16 cellular contexts compared by ENCODE assay signal in the genomic region with DNA sequence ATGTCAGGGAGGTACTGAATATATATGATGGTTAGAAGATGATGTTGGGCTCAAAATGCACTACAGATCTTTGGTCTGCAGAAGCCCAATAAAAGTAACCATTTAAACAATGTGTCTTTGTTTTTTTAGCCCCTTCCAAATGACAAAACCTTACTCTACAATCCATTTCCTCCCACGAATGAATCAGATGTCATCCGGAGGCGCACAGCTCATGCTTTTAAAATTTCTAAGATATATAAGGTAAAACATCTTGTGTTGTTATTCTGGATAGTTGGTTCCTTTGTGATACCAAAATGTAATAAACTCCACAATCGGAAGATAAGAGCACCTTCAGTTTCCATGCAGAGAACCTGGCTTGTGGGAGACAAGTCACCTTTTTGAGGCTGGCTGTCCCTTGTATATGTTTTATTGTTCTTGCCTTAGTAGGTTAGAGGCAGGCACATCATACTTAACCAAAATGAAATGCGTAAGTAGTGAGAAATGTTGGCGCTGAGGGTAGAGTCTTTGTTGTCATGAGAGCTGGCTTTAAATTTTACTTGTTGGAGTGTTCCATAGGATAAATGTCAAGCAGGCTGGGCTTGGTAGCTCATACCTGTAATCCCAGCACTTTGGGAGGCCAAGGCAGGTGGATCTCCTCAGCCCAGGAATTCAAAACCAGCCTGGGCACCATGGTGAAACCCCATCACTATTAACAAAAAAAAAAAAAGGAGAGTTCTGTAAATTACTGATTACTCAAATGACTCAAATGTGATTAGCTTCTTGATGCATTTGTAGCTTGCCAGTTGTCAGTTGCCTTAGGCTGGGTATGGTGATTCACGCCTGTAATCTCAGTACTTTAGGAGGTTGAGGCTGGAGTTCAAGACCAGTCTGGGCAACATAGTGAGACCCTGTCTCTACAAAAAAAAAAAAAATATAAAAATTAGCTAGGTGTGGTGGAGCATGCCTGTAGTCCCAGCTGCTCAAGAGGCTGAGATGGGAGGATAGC. TPM values are rescaled to one million over a fixed set of nuclear protein-coding genes. Genes with fewer than 3 reads are reported as not detected.
DNase-seq lines count a peak whose midpoint lies in the region; ATAC-seq and TF ChIP-seq lines count a peak whose summit lies in the region.
"Had no signal": no experiment of that assay in that cellular context is flagged by ENCODE, and none has a peak within 500 bp of the region (broad histone marks: within the 10 kb centered on the region; RNA-seq: fewer than 3 reads in every experiment).

No MANE protein-coding gene starts in this region.

- peaks cover 41% of the 10 kb centered on the region for H3K36me3 Mint-ChIP-seq in activated naive CD4-positive, alpha-beta T cell treated with anti-CD3 and anti-CD28 coated beads, Interleukin-2, amount 10 ng/mL, durations not matched to agents 7 days and 5 days
- peaks cover 55% of the 10 kb centered on the region for H3K36me3 Mint-ChIP-seq in T-helper 2 cell treated with Interferon-gamma antibody and Interleukin-4, amounts not matched to agents 5 μg/mL and 100 μg/mL, for 36 hours (ENCODE audit: low read depth)

- no peak for ATAC-seq in stimulated activated naive CD8-positive, alpha-beta T cell treated with anti-CD3 and anti-CD28 coated beads, Interleukin-15, amount 100 ng/mL, for 72 hours
- ATAC-seq in HG03354 (IDR thresholded peaks at IDR 0.05; ENCODE audit: poor library complexity, severe bottlenecking, unreplicated experiment) (no peak), gastrocnemius medialis (no peak)
- ATAC-seq: left lobe of liver, WTC11 had no signal

- H3K9me3 Mint-ChIP-seq in activated naive CD4-positive, alpha-beta T cell treated with anti-CD3 and anti-CD28 coated beads, Interleukin-2, amount 10 ng/mL, durations not matched to agents 7 days and 5 days, result no peaks in the 10 kb centered on the region
- H3K9me3 Mint-ChIP-seq in T-helper 2 cell treated with Interferon-gamma antibody and Interleukin-4, amounts not matched to agents 5 μg/mL and 100 μg/mL, for 36 hours, result no peaks in the 10 kb centered on the region
- H3K9me3 Mint-ChIP-seq in stimulated activated naive CD8-positive, alpha-beta T cell treated with anti-CD3 and anti-CD28 coated beads, Interleukin-15, amount 100 ng/mL, for 72 hours, result no peaks in the 10 kb centered on the region
- H3K9me3 Mint-ChIP-seq: WTC11 had no signal

- H3K27me3 ChIP-seq in BE2C, result no peaks in the 10 kb centered on the region
- no peaks in the 10 kb centered on the region for H3K27me3 ChIP-seq in gastrocnemius medialis

- TF ChIP-seq CTCF in epithelial cell of esophagus (IDR thresholded peaks at IDR 0.05; ENCODE audit: insufficient read depth, low read depth, low read length, missing control alignments) (no peak), BE2C (IDR thresholded peaks at IDR 0.05; ENCODE audit: low read depth, low read length) (no peak), gastrocnemius medialis (IDR thresholded peaks at IDR 0.05 in 4 of 5, conservative IDR thresholded peaks at IDR 0.05 in 1 of 5) (no peak)

- H3K36me3 ChIP-seq in BE2C, result peaks cover 66% of the 10 kb centered on the region
- peaks cover 0 to 74% of the 10 kb centered on the region in 2 donors for H3K36me3 ChIP-seq in gastrocnemius medialis

- CTCF ChIA-PET in activated naive CD4-positive, alpha-beta T cell treated with anti-CD3 and anti-CD28 coated beads, Interleukin-2, amount 10 ng/mL, durations not matched to agents 7 days and 5 days (lab: Charles Lee), result interaction anchor here (0.6 to 3.2 kb wide), 8 partner anchors 11 to 119 kb away, joined by 3 to 19 read pairs (median 4); no protein-coding TSS in a partner anchor

- TF ChIP-seq POLR2A in gastrocnemius medialis (IDR thresholded peaks at IDR 0.05), result no peak

- H3K27ac ChIP-seq in gastrocnemius medialis, result no peak overlapping the region

- peaks cover 27% of the 10 kb centered on the region for H3K4me1 Mint-ChIP-seq in activated naive CD4-positive, alpha-beta T cell treated with anti-CD3 and anti-CD28 coated beads, Interleukin-2, amount 10 ng/mL, durations not matched to agents 7 days and 5 days
- peaks cover 32% of the 10 kb centered on the region for H3K4me1 Mint-ChIP-seq in T-helper 2 cell treated with Interferon-gamma antibody and Interleukin-4, amounts not matched to agents 5 μg/mL and 100 μg/mL, for 36 hours (ENCODE audit: low read depth)
- H3K4me1 Mint-ChIP-seq in stimulated activated naive CD8-positive, alpha-beta T cell treated with anti-CD3 and anti-CD28 coated beads, Interleukin-15, amount 100 ng/mL, for 72 hours, result peaks cover 46% of the 10 kb centered on the region

- H3K4me3 ChIP-seq in epithelial cell of esophagus (ENCODE audit: low read length) (no peak overlapping the region), BE2C (ENCODE audit: low read depth, low read length) (no peak overlapping the region), gastrocnemius medialis (no peak overlapping the region)
- H3K4me3 ChIP-seq: skin epidermis had no signal

- in situ Hi-C loops in gastrocnemius medialis (cut with MboI; ENCODE audit: low sequenced_read_pairs in 4 of 4), result loop anchor here in 1 of 4 donors (25.0 kb wide), 1 partner anchor 120 kb away; no protein-coding TSS in a partner anchor

- H3K4me1 ChIP-seq in BE2C (no peaks in the 10 kb centered on the region), gastrocnemius medialis (no peaks in the 10 kb centered on the region)

- peak overlapping the region; percentile 82 for H3K27ac Mint-ChIP-seq in activated naive CD4-positive, alpha-beta T cell treated with anti-CD3 and anti-CD28 coated beads, Interleukin-2, amount 10 ng/mL, durations not matched to agents 7 days and 5 days
- H3K27ac Mint-ChIP-seq in T-helper 2 cell treated with Interferon-gamma antibody and Interleukin-4, amounts not matched to agents 5 μg/mL and 100 μg/mL, for 36 hours, result peak overlapping the region; percentile 74
- H3K27ac Mint-ChIP-seq in stimulated activated naive CD8-positive, alpha-beta T cell treated with anti-CD3 and anti-CD28 coated beads, Interleukin-15, amount 100 ng/mL, for 72 hours, result peak overlapping the region; percentile 76 to 90
- H3K27ac Mint-ChIP-seq: WTC11 had no signal

- no peak overlapping the region for H3K4me3 Mint-ChIP-seq in activated naive CD4-positive, alpha-beta T cell treated with anti-CD3 and anti-CD28 coated beads, Interleukin-2, amount 10 ng/mL, durations not matched to agents 7 days and 5 days
- H3K4me3 Mint-ChIP-seq in T-helper 2 cell treated with Interferon-gamma antibody and Interleukin-4, amounts not matched to agents 5 μg/mL and 100 μg/mL, for 36 hours, result peak overlapping the region; percentile 42
- peak overlapping the region; percentile 59 to 68 for H3K4me3 Mint-ChIP-seq in stimulated activated naive CD8-positive, alpha-beta T cell treated with anti-CD3 and anti-CD28 coated beads, Interleukin-15, amount 100 ng/mL, for 72 hours
- H3K4me3 Mint-ChIP-seq: WTC11 had no signal

- H3K9me3 ChIP-seq in BE2C (no peaks in the 10 kb centered on the region), gastrocnemius medialis (no peaks in the 10 kb centered on the region)

- intact Hi-C loops in gastrocnemius medialis (cut with DNase I; ENCODE audit: low total_unique reads), result no loop called here

- H3K27me3 Mint-ChIP-seq in activated naive CD4-positive, alpha-beta T cell treated with anti-CD3 and anti-CD28 coated beads, Interleukin-2, amount 10 ng/mL, durations not matched to agents 7 days and 5 days, result no peaks in the 10 kb centered on the region
- H3K27me3 Mint-ChIP-seq in T-helper 2 cell treated with Interferon-gamma antibody and Interleukin-4, amounts not matched to agents 5 μg/mL and 100 μg/mL, for 36 hours (ENCODE audit: low read depth), result no peaks in the 10 kb centered on the region
- H3K27me3 Mint-ChIP-seq in stimulated activated naive CD8-positive, alpha-beta T cell treated with anti-CD3 and anti-CD28 coated beads, Interleukin-15, amount 100 ng/mL, for 72 hours, result no peaks in the 10 kb centered on the region

- no peak for DNase-seq in activated naive CD4-positive, alpha-beta T cell treated with anti-CD3 and anti-CD28 coated beads, Interleukin-2, amount 10 ng/mL, durations not matched to agents 7 days and 5 days
- no peak for DNase-seq in activated naive CD4-positive, alpha-beta T cell treated with anti-CD3 and anti-CD28 coated beads, Interleukin-2, amount 50 U/mL, for 16 hours
- no peak for DNase-seq in T-helper 2 cell treated with Interferon-gamma antibody and Interleukin-4, amounts not matched to agents 5 μg/mL and 100 μg/mL, for 36 hours (ENCODE audit: low spot score)
- peak; percentile 67 for DNase-seq in epithelial cell of esophagus (ENCODE audit: low read depth)
- no peak for DNase-seq in stimulated activated naive CD8-positive, alpha-beta T cell treated with anti-CD3 and anti-CD28 coated beads, Interleukin-15, amount 100 ng/mL, for 72 hours
- no peak for DNase-seq in BE2C
- no peak for DNase-seq in gastrocnemius medialis
- DNase-seq: DMS79 treated with DMSO at 0.1 percent for 48 hours, glutamatergic neuron, Karpas-422, NCI-H2081, SHP77 treated with DMSO at 0.1 percent for 48 hours had no signal

RNA-seq across cellular contexts. Expression of gene SNTB2, which starts 19.7 kb away (rescaled TPM):
- polyA plus RNA-seq in BE2C (2012; ENCODE audit: insufficient read depth, insufficient read length, low read depth), result 1.8 TPM
- 10 to 100 TPM; 13.3 to 36.8 (median 33.0) TPM for total RNA-seq in gastrocnemius medialis

RNA-seq across cellular contexts. Expression of gene UTP4, which starts 34.8 kb away (rescaled TPM):
- polyA plus RNA-seq in BE2C (2012; ENCODE audit: insufficient read depth, insufficient read length, low read depth), result 164 TPM
- 10 to 100 TPM; 33.1 to 44.2 (median 35.5) TPM for total RNA-seq in gastrocnemius medialis

RNA-seq across cellular contexts. Expression of gene CHTF8, which starts 34.9 kb away (rescaled TPM):
- 144 TPM for polyA plus RNA-seq in BE2C (2012; ENCODE audit: insufficient read depth, insufficient read length, low read depth)
- 10 to 100 TPM; 27.3 to 52.3 (median 34.8) TPM for total RNA-seq in gastrocnemius medialis
